12 cellular contexts compared by ENCODE assay signal in the genomic region with DNA sequence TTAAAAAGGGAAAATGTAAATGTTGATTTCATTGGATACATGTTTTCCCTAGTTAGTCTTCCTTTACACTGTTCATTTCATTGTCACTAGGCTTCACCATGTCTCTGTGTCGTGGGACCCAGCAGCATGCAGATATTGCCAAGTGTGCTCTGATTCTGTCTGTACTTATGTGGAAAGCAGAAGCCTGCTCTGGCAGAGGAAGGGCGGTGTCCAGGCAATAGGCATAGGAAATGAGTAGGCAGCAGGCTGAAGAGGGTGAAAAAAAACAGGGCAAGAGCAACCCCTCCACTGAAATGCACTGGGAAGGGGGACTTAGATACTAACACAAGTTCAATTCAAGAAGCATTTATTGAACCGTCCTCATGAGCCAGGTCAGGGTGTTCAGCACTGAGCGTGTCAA.
DNase-seq lines count a peak whose midpoint lies in the region; ATAC-seq, FAIRE-seq and TF ChIP-seq lines count a peak whose summit lies in the region.
"Had no signal": no experiment of that assay in that cellular context is flagged by ENCODE, and none has a peak within 500 bp of the region (broad histone marks: within the 10 kb centered on the region; RNA-seq: fewer than 3 reads in every experiment).

No MANE protein-coding gene starts in this region.

- no peak for TF ChIP-seq CTCF in bronchial epithelial cell (IDR thresholded peaks at IDR 0.05; ENCODE audit: insufficient read depth, low read length, severe bottlenecking)

- no peaks in the 10 kb centered on the region for H3K27me3 ChIP-seq in bronchial epithelial cell (ENCODE audit: control insufficient read depth, insufficient read depth, low read length)
- H3K27me3 ChIP-seq in muscle layer of duodenum (ENCODE audit: low read depth, low read length) = no peaks in the 10 kb centered on the region

- H3K36me3 ChIP-seq in bronchial epithelial cell (ENCODE audit: control insufficient read depth, insufficient read depth, low read length) (no peaks in the 10 kb centered on the region), muscle layer of duodenum (ENCODE audit: control insufficient read depth in 1 of 2, insufficient read depth in 2 of 2, low read length in 2 of 2) (no peaks in the 10 kb centered on the region)

- ATAC-seq in HG03460 (IDR thresholded peaks at IDR 0.05; ENCODE audit: unreplicated experiment) (no peak), SK-N-SH treated with all-trans-retinoic acid at 6 μM for 48 hours (no peak), GM19324 (IDR thresholded peaks at IDR 0.05; ENCODE audit: low FRiP score, unreplicated experiment) (no peak), HG02884 (IDR thresholded peaks at IDR 0.05; ENCODE audit: unreplicated experiment) (no peak)

- DNase-seq in AML-193 (lab: John Stamatoyannopoulos, UW) (peak; percentile 65 to 66), KG1 (lab: John Stamatoyannopoulos, UW) (peak; percentile 73), bronchial epithelial cell (ENCODE audit: low read depth) (peak; percentile 23)

- H3K4me3 ChIP-seq in bronchial epithelial cell (ENCODE audit: low read depth, low read length) (no peak overlapping the region), muscle layer of duodenum (ENCODE audit: low read depth in 1 of 2, low read length in 2 of 2) (no peak overlapping the region)
- H3K4me3 ChIP-seq: GM23338, K562, SK-N-MC had no signal

- peak overlapping the region; percentile 30 for H3K27ac ChIP-seq in muscle layer of duodenum (ENCODE audit: low read length)
- H3K27ac ChIP-seq: SK-N-MC had no signal

- H3K4me1 ChIP-seq in muscle layer of duodenum (ENCODE audit: control insufficient read depth in 1 of 2, insufficient read depth in 2 of 2, low read length in 2 of 2) = peaks cover 0 to 5% of the 10 kb centered on the region in 2 donors

- FAIRE-seq in bronchial epithelial cell (lab: Jason Lieb, UNC) = no peak
- FAIRE-seq: endometrium had no signal

- no peaks in the 10 kb centered on the region for H3K9me3 ChIP-seq in muscle layer of duodenum (ENCODE audit: control insufficient read depth in 1 of 2, low read length in 2 of 2)

TF ChIP-seq in SK-N-SH treated with all-trans-retinoic acid at 6 μM for 48 hours, 23 proteins besides CTCF, POLR2A, EP300 and RAD21:
- TF ChIP-seq ZC3H10 (CRISPR knock-in tag; IDR thresholded peaks at IDR 0.05) (no peak), ZFP30 (CRISPR knock-in tag; IDR thresholded peaks at IDR 0.05) (no peak), ZNF565 (CRISPR knock-in tag; conservative IDR thresholded peaks at IDR 0.05; ENCODE audit: low read depth) (no peak), ISL1 (CRISPR knock-in tag; IDR thresholded peaks at IDR 0.05) (no peak), ZNF70 (CRISPR knock-in tag; IDR thresholded peaks at IDR 0.05) (no peak), TCF4 (CRISPR knock-in tag; IDR thresholded peaks at IDR 0.05; ENCODE audit: borderline replicate concordance) (no peak), ZNF8 (CRISPR knock-in tag; IDR thresholded peaks at IDR 0.05) (no peak), TOX (CRISPR knock-in tag; IDR thresholded peaks at IDR 0.05; ENCODE audit: borderline replicate concordance) (no peak), ARNTL (CRISPR knock-in tag; IDR thresholded peaks at IDR 0.05; ENCODE audit: borderline replicate concordance, low read depth) (no peak), OSR1 (CRISPR knock-in tag; IDR thresholded peaks at IDR 0.05) (no peak), RARB (CRISPR knock-in tag; IDR thresholded peaks at IDR 0.05) (no peak), CSDC2 (CRISPR knock-in tag; IDR thresholded peaks at IDR 0.05) (no peak), BACH2 (CRISPR knock-in tag; IDR thresholded peaks at IDR 0.05; ENCODE audit: borderline replicate concordance) (no peak)
- TF ChIP-seq, protein P1, sequence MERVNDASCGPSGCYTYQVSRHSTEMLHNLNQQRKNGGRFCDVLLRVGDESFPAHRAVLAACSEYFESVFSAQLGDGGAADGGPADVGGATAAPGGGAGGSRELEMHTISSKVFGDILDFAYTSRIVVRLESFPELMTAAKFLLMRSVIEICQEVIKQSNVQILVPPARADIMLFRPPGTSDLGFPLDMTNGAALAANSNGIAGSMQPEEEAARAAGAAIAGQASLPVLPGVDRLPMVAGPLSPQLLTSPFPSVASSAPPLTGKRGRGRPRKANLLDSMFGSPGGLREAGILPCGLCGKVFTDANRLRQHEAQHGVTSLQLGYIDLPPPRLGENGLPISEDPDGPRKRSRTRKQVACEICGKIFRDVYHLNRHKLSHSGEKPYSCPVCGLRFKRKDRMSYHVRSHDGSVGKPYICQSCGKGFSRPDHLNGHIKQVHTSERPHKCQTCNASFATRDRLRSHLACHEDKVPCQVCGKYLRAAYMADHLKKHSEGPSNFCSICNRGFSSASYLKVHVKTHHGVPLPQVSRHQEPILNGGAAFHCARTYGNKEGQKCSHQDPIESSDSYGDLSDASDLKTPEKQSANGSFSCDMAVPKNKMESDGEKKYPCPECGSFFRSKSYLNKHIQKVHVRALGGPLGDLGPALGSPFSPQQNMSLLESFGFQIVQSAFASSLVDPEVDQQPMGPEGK (CRISPR knock-in tag; IDR thresholded peaks at IDR 0.05; ENCODE audit: borderline replicate concordance) = no peak
- TF ChIP-seq, protein P2, sequence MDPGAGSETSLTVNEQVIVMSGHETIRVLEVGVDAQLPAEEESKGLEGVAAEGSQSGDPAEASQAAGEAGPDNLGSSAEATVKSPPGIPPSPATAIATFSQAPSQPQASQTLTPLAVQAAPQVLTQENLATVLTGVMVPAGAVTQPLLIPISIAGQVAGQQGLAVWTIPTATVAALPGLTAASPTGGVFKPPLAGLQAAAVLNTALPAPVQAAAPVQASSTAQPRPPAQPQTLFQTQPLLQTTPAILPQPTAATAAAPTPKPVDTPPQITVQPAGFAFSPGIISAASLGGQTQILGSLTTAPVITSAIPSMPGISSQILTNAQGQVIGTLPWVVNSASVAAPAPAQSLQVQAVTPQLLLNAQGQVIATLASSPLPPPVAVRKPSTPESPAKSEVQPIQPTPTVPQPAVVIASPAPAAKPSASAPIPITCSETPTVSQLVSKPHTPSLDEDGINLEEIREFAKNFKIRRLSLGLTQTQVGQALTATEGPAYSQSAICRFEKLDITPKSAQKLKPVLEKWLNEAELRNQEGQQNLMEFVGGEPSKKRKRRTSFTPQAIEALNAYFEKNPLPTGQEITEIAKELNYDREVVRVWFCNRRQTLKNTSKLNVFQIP (CRISPR knock-in tag; IDR thresholded peaks at IDR 0.05; ENCODE audit: borderline replicate concordance, low read depth) = no peak
- TF ChIP-seq, protein P3, sequence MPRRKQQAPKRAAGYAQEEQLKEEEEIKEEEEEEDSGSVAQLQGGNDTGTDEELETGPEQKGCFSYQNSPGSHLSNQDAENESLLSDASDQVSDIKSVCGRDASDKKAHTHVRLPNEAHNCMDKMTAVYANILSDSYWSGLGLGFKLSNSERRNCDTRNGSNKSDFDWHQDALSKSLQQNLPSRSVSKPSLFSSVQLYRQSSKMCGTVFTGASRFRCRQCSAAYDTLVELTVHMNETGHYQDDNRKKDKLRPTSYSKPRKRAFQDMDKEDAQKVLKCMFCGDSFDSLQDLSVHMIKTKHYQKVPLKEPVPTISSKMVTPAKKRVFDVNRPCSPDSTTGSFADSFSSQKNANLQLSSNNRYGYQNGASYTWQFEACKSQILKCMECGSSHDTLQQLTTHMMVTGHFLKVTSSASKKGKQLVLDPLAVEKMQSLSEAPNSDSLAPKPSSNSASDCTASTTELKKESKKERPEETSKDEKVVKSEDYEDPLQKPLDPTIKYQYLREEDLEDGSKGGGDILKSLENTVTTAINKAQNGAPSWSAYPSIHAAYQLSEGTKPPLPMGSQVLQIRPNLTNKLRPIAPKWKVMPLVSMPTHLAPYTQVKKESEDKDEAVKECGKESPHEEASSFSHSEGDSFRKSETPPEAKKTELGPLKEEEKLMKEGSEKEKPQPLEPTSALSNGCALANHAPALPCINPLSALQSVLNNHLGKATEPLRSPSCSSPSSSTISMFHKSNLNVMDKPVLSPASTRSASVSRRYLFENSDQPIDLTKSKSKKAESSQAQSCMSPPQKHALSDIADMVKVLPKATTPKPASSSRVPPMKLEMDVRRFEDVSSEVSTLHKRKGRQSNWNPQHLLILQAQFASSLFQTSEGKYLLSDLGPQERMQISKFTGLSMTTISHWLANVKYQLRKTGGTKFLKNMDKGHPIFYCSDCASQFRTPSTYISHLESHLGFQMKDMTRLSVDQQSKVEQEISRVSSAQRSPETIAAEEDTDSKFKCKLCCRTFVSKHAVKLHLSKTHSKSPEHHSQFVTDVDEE (CRISPR knock-in tag; IDR thresholded peaks at IDR 0.05) = no peak

Comparison
In these comparisons a context has a peak if more than half of its experiments do, and no peak if none do; other contexts are left out.
1. DNase-seq: peak in every context shown above with its lines; median percentile 73 in KG1; 66 in AML-193; 23 in bronchial epithelial cell.